2 cellular contexts compared by ENCODE assay signal in the genomic region with DNA sequence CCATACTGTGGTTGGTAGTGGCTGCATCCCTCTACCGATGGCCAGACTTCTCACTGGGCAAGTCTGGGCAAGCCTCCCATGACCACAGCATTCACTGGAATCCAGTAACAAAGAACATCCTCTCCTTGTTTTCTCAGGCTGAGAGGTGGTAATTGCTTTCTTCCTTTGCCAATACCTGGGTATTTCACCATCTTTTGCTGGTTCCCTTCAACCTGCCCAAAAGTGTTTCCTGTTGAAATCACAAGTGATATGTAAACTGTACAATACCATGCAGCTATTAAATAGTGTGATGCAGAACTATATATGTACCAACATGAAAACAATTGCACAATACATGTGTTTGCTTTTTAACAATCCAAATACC.
TF ChIP-seq lines count a peak whose summit lies in the region.

Gene PTCHD4 (minus strand): TSS at position 55 of the 364 bp plus-strand sequence. CDS start 42,240 bp downstream, outside the sequence.

TF ChIP-seq in IMR-90, 13 proteins besides CTCF, POLR2A, EP300 and RAD21:
- TF ChIP-seq, protein P1, sequence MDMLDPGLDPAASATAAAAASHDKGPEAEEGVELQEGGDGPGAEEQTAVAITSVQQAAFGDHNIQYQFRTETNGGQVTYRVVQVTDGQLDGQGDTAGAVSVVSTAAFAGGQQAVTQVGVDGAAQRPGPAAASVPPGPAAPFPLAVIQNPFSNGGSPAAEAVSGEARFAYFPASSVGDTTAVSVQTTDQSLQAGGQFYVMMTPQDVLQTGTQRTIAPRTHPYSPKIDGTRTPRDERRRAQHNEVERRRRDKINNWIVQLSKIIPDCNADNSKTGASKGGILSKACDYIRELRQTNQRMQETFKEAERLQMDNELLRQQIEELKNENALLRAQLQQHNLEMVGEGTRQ (IDR thresholded peaks at IDR 0.05; ENCODE audit: low read depth, low read length), result no peak
- peak; percentile 80 for TF ChIP-seq CEBPB (IDR thresholded peaks at IDR 0.05; ENCODE audit: low read depth, low read length)

TF ChIP-seq in GM12878, 131 proteins besides CTCF, POLR2A, EP300 and RAD21:
- TF ChIP-seq, protein P2, sequence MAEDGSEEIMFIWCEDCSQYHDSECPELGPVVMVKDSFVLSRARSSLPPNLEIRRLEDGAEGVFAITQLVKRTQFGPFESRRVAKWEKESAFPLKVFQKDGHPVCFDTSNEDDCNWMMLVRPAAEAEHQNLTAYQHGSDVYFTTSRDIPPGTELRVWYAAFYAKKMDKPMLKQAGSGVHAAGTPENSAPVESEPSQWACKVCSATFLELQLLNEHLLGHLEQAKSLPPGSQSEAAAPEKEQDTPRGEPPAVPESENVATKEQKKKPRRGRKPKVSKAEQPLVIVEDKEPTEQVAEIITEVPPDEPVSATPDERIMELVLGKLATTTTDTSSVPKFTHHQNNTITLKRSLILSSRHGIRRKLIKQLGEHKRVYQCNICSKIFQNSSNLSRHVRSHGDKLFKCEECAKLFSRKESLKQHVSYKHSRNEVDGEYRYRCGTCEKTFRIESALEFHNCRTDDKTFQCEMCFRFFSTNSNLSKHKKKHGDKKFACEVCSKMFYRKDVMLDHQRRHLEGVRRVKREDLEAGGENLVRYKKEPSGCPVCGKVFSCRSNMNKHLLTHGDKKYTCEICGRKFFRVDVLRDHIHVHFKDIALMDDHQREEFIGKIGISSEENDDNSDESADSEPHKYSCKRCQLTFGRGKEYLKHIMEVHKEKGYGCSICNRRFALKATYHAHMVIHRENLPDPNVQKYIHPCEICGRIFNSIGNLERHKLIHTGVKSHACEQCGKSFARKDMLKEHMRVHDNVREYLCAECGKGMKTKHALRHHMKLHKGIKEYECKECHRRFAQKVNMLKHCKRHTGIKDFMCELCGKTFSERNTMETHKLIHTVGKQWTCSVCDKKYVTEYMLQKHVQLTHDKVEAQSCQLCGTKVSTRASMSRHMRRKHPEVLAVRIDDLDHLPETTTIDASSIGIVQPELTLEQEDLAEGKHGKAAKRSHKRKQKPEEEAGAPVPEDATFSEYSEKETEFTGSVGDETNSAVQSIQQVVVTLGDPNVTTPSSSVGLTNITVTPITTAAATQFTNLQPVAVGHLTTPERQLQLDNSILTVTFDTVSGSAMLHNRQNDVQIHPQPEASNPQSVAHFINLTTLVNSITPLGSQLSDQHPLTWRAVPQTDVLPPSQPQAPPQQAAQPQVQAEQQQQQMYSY (CRISPR knock-in tag; IDR thresholded peaks at IDR 0.05), result no peak
- TF ChIP-seq BCL3 (IDR thresholded peaks at IDR 0.05; ENCODE audit: borderline replicate concordance, insufficient read depth, low read depth, low read length, poor library complexity, severe bottlenecking) (no peak), RFX5 (IDR thresholded peaks at IDR 0.05; ENCODE audit: low read depth, low read length) (no peak), NR2C1 (IDR thresholded peaks at IDR 0.05) (no peak), TAF1 (IDR thresholded peaks at IDR 0.05; ENCODE audit: borderline replicate concordance, low read depth, low read length) (no peak)
